ENCODE assay signal across 1 cellular context in the genomic region with DNA sequence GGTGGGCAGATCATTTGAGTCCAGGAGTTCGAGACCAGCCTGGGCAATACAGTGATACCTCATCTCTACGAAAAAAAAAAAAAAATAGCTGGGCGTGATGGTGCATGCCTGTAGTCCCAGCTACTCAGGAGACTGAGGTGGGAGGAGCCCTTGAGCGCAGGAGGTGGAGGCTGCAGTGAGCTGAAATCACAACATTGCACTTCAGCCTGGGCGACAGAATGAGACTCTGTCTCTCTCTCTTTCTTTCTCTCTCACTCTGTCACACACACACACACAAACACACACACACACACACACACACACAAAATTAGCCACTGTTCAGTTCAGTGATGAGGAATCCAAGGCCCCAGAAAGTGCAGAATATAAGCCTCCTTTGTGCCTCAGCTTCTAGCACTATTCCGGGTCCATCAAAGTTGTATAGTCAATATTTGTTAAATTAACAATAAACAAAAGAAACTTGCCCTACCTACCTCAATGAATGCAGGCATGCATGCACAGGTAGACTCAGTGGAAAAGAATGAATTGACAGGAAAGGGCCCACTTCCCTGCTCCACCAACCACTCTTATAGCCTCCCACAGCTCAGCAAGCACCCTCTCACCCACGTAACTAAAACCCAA.
TF ChIP-seq lines count a peak whose summit lies in the region.

No MANE protein-coding gene starts in this region.

TF ChIP-seq in GM23338, 12 proteins besides CTCF, POLR2A, EP300 and RAD21:
- no peak for TF ChIP-seq NANOG (IDR thresholded peaks at IDR 0.05; ENCODE audit: borderline replicate concordance)
- no peak for TF ChIP-seq POLR2AphosphoS5 (IDR thresholded peaks at IDR 0.05; ENCODE audit: low read depth)
- no peak for TF ChIP-seq JUNB (IDR thresholded peaks at IDR 0.05; ENCODE audit: unreplicated experiment)
- no peak for TF ChIP-seq ZNF114 (CRISPR knock-in tag; IDR thresholded peaks at IDR 0.05)
- TF ChIP-seq, protein P1, sequence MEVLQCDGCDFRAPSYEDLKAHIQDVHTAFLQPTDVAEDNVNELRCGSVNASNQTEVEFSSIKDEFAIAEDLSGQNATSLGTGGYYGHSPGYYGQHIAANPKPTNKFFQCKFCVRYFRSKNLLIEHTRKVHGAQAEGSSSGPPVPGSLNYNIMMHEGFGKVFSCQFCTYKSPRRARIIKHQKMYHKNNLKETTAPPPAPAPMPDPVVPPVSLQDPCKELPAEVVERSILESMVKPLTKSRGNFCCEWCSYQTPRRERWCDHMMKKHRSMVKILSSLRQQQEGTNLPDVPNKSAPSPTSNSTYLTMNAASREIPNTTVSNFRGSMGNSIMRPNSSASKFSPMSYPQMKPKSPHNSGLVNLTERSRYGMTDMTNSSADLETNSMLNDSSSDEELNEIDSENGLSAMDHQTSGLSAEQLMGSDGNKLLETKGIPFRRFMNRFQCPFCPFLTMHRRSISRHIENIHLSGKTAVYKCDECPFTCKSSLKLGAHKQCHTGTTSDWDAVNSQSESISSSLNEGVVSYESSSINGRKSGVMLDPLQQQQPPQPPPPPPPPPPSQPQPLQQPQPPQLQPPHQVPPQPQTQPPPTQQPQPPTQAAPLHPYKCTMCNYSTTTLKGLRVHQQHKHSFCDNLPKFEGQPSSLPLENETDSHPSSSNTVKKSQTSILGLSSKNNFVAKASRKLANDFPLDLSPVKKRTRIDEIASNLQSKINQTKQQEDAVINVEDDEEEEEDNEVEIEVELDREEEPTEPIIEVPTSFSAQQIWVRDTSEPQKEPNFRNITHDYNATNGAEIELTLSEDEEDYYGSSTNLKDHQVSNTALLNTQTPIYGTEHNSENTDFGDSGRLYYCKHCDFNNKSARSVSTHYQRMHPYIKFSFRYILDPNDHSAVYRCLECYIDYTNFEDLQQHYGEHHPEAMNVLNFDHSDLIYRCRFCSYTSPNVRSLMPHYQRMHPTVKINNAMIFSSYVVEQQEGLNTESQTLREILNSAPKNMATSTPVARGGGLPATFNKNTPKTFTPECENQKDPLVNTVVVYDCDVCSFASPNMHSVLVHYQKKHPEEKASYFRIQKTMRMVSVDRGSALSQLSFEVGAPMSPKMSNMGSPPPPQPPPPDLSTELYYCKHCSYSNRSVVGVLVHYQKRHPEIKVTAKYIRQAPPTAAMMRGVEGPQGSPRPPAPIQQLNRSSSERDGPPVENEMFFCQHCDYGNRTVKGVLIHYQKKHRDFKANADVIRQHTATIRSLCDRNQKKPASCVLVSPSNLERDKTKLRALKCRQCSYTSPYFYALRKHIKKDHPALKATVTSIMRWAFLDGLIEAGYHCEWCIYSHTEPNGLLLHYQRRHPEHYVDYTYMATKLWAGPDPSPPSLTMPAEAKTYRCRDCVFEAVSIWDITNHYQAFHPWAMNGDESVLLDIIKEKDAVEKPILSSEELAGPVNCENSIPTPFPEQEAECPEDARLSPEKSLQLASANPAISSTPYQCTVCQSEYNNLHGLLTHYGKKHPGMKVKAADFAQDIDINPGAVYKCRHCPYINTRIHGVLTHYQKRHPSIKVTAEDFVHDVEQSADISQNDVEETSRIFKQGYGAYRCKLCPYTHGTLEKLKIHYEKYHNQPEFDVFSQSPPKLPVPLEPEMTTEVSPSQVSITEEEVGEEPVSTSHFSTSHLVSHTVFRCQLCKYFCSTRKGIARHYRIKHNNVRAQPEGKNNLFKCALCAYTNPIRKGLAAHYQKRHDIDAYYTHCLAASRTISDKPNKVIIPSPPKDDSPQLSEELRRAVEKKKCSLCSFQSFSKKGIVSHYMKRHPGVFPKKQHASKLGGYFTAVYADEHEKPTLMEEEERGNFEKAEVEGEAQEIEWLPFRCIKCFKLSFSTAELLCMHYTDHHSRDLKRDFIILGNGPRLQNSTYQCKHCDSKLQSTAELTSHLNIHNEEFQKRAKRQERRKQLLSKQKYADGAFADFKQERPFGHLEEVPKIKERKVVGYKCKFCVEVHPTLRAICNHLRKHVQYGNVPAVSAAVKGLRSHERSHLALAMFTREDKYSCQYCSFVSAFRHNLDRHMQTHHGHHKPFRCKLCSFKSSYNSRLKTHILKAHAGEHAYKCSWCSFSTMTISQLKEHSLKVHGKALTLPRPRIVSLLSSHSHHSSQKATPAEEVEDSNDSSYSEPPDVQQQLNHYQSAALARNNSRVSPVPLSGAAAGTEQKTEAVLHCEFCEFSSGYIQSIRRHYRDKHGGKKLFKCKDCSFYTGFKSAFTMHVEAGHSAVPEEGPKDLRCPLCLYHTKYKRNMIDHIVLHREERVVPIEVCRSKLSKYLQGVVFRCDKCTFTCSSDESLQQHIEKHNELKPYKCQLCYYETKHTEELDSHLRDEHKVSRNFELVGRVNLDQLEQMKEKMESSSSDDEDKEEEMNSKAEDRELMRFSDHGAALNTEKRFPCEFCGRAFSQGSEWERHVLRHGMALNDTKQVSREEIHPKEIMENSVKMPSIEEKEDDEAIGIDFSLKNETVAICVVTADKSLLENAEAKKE (CRISPR knock-in tag; IDR thresholded peaks at IDR 0.05) = no peak
- no peak for TF ChIP-seq EZH2 (IDR thresholded peaks at IDR 0.05; ENCODE audit: low read depth, unreplicated experiment)
- no peak for TF ChIP-seq EZH2phosphoT487 (IDR thresholded peaks at IDR 0.05; ENCODE audit: unreplicated experiment)
- TF ChIP-seq CREB1 (CRISPR knock-in tag; IDR thresholded peaks at IDR 0.05; ENCODE audit: low read depth) = no peak
- no peak for TF ChIP-seq STAT1 (IDR thresholded peaks at IDR 0.05; ENCODE audit: unreplicated experiment)
- TF ChIP-seq ZNF331 (CRISPR knock-in tag; IDR thresholded peaks at IDR 0.05; ENCODE audit: low read depth) = no peak
